Comparison of ENCODE assay signal across 1 cellular context in genomic region chr6:89044988-89045387, GRCh38.
TF ChIP-seq lines count a peak whose summit lies in the region.

No MANE protein-coding gene starts in this region.

TF ChIP-seq in GM23338, 12 proteins besides CTCF, POLR2A, EP300 and RAD21:
- TF ChIP-seq ZNF462 (CRISPR knock-in tag; IDR thresholded peaks at IDR 0.05) (no peak), STAT1 (IDR thresholded peaks at IDR 0.05; ENCODE audit: unreplicated experiment) (no peak), JUNB (IDR thresholded peaks at IDR 0.05; ENCODE audit: unreplicated experiment) (no peak), NANOG (IDR thresholded peaks at IDR 0.05; ENCODE audit: borderline replicate concordance) (no peak), REST (IDR thresholded peaks at IDR 0.05; ENCODE audit: unreplicated experiment) (no peak), ETS1 (IDR thresholded peaks at IDR 0.05) (no peak), EZH2phosphoT487 (IDR thresholded peaks at IDR 0.05; ENCODE audit: unreplicated experiment) (no peak), POLR2AphosphoS5 (IDR thresholded peaks at IDR 0.05; ENCODE audit: low read depth) (no peak), ZNF331 (CRISPR knock-in tag; IDR thresholded peaks at IDR 0.05; ENCODE audit: low read depth) (no peak)
TF ChIP-seq in GM23338: peak in this region for 0.
